In genomic region chr4:139299536-139299935, GRCh38 we compare ENCODE assay signal across 10 cellular contexts. TPM values are rescaled to one million over a fixed set of nuclear protein-coding genes. Genes with fewer than 3 reads are reported as not detected.
DNase-seq lines count a peak whose midpoint lies in the region; ATAC-seq and TF ChIP-seq lines count a peak whose summit lies in the region.
"Had no signal": no experiment of that assay in that cellular context is flagged by ENCODE, and none has a peak within 500 bp of the region (broad histone marks: within the 10 kb centered on the region; RNA-seq: fewer than 3 reads in every experiment).

No MANE protein-coding gene starts in this region.

- no peak for ATAC-seq in HG03460 (IDR thresholded peaks at IDR 0.05; ENCODE audit: unreplicated experiment)
- no peak for ATAC-seq in GM21717 (IDR thresholded peaks at IDR 0.05; ENCODE audit: unreplicated experiment)

- TF ChIP-seq EP300 in neural cell (conservative IDR thresholded peaks at IDR 0.05; ENCODE audit: poor library complexity, severe bottlenecking), result no peak

- no peak for TF ChIP-seq CTCF in MM.1S (IDR thresholded peaks at IDR 0.05; ENCODE audit: low read length)
- TF ChIP-seq CTCF in choroid plexus epithelial cell (conservative IDR thresholded peaks at IDR 0.05; ENCODE audit: low read depth, low read length), result no peak
- no peak for TF ChIP-seq CTCF in neural cell (IDR thresholded peaks at IDR 0.05; ENCODE audit: poor library complexity, severe bottlenecking)

- H3K4me3 ChIP-seq in MM.1S (ENCODE audit: low read length) (peak overlapping the region; percentile 95), choroid plexus epithelial cell (ENCODE audit: low read depth, low read length) (peak overlapping the region; percentile 9), neural cell (ENCODE audit: low read length) (peak overlapping the region; percentile 98)

- H3K27me3 ChIP-seq in MM.1S (replicated peaks; ENCODE audit: insufficient read depth, low read length), result no peaks in the 10 kb centered on the region
- H3K27me3 ChIP-seq in neural cell (ENCODE audit: insufficient read depth, low read depth, low read length), result no peaks in the 10 kb centered on the region

- peak; percentile 34 for DNase-seq in EL
- DNase-seq in MM.1S, result no peak
- no peak for DNase-seq in choroid plexus epithelial cell (ENCODE audit: low read depth)
- DNase-seq in cerebellum (ENCODE audit: low spot score), result no peak
- DNase-seq in NCI-H2029 treated with DMSO at 0.1 percent for 48 hours (lab: John Stamatoyannopoulos, UW), result no peak
- DNase-seq: foreskin melanocyte had no signal

- no peak overlapping the region for H3K27ac ChIP-seq in MM.1S (ENCODE audit: low read length)
- no peak overlapping the region for H3K27ac ChIP-seq in neural cell (ENCODE audit: low read length)

- H3K79me2 ChIP-seq in MM.1S (ENCODE audit: low read length), result peaks cover 71% of the 10 kb centered on the region
- peaks cover 43% of the 10 kb centered on the region for H3K79me2 ChIP-seq in neural cell (replicated peaks; ENCODE audit: insufficient read depth, low read length)

- H3K9me2 ChIP-seq in MM.1S (replicated peaks; ENCODE audit: insufficient read depth, low read length) (no peaks in the 10 kb centered on the region), neural cell (ENCODE audit: insufficient read depth, low read length) (no peaks in the 10 kb centered on the region)

- H4K20me1 ChIP-seq in MM.1S (ENCODE audit: insufficient read depth, low read length) (peaks cover 6% of the 10 kb centered on the region; the same call in 1 of the 2 replicates), neural cell (ENCODE audit: insufficient read depth) (no peaks in the 10 kb centered on the region)

- H3K9me3 ChIP-seq in MM.1S (replicated peaks; ENCODE audit: insufficient read depth, low read length) (no peaks in the 10 kb centered on the region), neural cell (ENCODE audit: low read length) (no peaks in the 10 kb centered on the region)
- H3K9me3 ChIP-seq: prostate gland had no signal

- peaks cover 37% of the 10 kb centered on the region for H3F3A ChIP-seq in MM.1S (ENCODE audit: insufficient read depth, low read length)
- H3F3A ChIP-seq in neural cell (ENCODE audit: insufficient read depth, low read length, poor library complexity, severe bottlenecking), result no peaks in the 10 kb centered on the region

- H3K9ac ChIP-seq in MM.1S (ENCODE audit: low read length) (peak overlapping the region; percentile 92; the same call in 1 of the 2 replicates), neural cell (ENCODE audit: low read length) (no peak overlapping the region)

- H3K4me2 ChIP-seq in MM.1S (ENCODE audit: low read depth, low read length), result peak overlapping the region; percentile 61
- H3K4me2 ChIP-seq in neural cell (ENCODE audit: low read length), result peak overlapping the region; percentile 77

- no peak for TF ChIP-seq RAD21 in neural cell (conservative IDR thresholded peaks at IDR 0.05)

- peaks cover 29% of the 10 kb centered on the region for H3K4me1 ChIP-seq in MM.1S (ENCODE audit: low read length)

- H2AFZ ChIP-seq in MM.1S (ENCODE audit: low read length) (no peak overlapping the region), neural cell (ENCODE audit: low read depth, low read length) (no peak overlapping the region)

- H3K36me3 ChIP-seq in MM.1S (replicated peaks; ENCODE audit: insufficient read depth, low read length) (no peaks in the 10 kb centered on the region), neural cell (ENCODE audit: insufficient read depth, low read length) (no peaks in the 10 kb centered on the region)
- H3K36me3 ChIP-seq: prostate gland had no signal

TF ChIP-seq in neural cell, 6 proteins besides CTCF, POLR2A, EP300 and RAD21:
- no peak for TF ChIP-seq POLR2AphosphoS5 (IDR thresholded peaks at IDR 0.05)
- no peak for TF ChIP-seq MXI1 (conservative IDR thresholded peaks at IDR 0.05; ENCODE audit: poor library complexity, severe bottlenecking)
- TF ChIP-seq EZH2 (IDR thresholded peaks at IDR 0.05; ENCODE audit: borderline replicate concordance, insufficient read depth, low read length, poor library complexity, severe bottlenecking), result no peak
- TF ChIP-seq REST (IDR thresholded peaks at IDR 0.05; ENCODE audit: borderline replicate concordance), result no peak
- no peak for TF ChIP-seq SMC3 (conservative IDR thresholded peaks at IDR 0.05; ENCODE audit: poor library complexity)
- no peak for TF ChIP-seq TAF1 (IDR thresholded peaks at IDR 0.05; ENCODE audit: low read depth)

RNA-seq across cellular contexts. Expression of gene NAA15, which starts 1.8 kb away (rescaled TPM):
- polyA plus RNA-seq in neural cell, result 12.5 and 12.7 TPM in 2 replicates
- 74.3 and 78.6 TPM in 2 replicates for polyA minus RNA-seq in neural cell
- total RNA-seq in cerebellum, result 42.4 TPM

RNA-seq across cellular contexts. Expression of gene NDUFC1, which starts 2.7 kb away (rescaled TPM):
- polyA plus RNA-seq in neural cell, result 102 and 103 TPM in 2 replicates
- 23.1 and 28.9 TPM in 2 replicates for polyA minus RNA-seq in neural cell
- 22.3 TPM for total RNA-seq in cerebellum

RNA-seq across cellular contexts. Expression of gene MGARP, which starts 19.5 kb away (rescaled TPM):
- 1.3 and 1.9 TPM in 2 replicates for polyA plus RNA-seq in neural cell
- 0.58 TPM in 1 of 2 replicates, not detected in the other for polyA minus RNA-seq in neural cell
- total RNA-seq in cerebellum, result 0.73 TPM

Comparison
In these comparisons a context has a peak if more than half of its experiments do, and no peak if none do; other contexts are left out.
1. H3K4me3 ChIP-seq: peak in every context shown above with its lines; median percentile 98 in neural cell; 95 in MM.1S; 9 in choroid plexus epithelial cell.